ENCODE assay signal across 20 cellular contexts in the genomic region with DNA sequence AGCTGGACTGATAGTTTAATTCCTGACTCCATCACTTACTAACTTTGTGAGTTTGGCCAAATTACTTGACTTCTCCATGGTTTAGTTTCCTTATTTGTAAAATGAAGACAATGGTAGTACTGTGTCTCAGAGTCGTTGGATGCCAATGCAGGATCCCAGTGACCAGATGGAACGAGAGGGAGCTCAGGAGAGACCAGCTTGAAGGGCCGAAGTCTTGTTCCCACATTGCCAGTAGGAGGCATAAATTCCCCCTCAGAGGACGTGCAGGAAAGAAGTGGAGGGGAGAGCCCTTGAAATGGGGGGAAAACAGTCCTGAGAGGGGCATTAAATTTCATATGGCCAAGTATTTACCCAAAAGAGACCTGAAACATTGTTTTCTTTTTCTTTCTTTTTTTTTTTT. TPM values are rescaled to one million over a fixed set of nuclear protein-coding genes. Genes with fewer than 3 reads are reported as not detected.
DNase-seq lines count a peak whose midpoint lies in the region; ATAC-seq and TF ChIP-seq lines count a peak whose summit lies in the region.
"Had no signal": no experiment of that assay in that cellular context is flagged by ENCODE, and none has a peak within 500 bp of the region (broad histone marks: within the 10 kb centered on the region; RNA-seq: fewer than 3 reads in every experiment).

No MANE protein-coding gene starts in this region.

- H3K4me3 ChIP-seq in RWPE2 (ENCODE audit: severe bottlenecking) (no peak overlapping the region), esophagus (ENCODE audit: low read depth in 1 of 2, low read length in 2 of 2) (no peak overlapping the region), neural progenitor cell (no peak overlapping the region)
- H3K4me3 ChIP-seq: cardiac muscle cell, gastroesophageal sphincter, SJSA1, thyroid gland had no signal

- no peaks in the 10 kb centered on the region for H3F3A ChIP-seq in neural progenitor cell (ENCODE audit: low read depth)

- H3K9me3 Mint-ChIP-seq in neural progenitor cell: peaks cover 4% of the 10 kb centered on the region
- H3K9me3 Mint-ChIP-seq: effector memory CD8-positive, alpha-beta T cell; immature natural killer cell; memory B cell had no signal

- H3K79me2 ChIP-seq in neural progenitor cell (ENCODE audit: low read depth): no peaks in the 10 kb centered on the region

- no peak overlapping the region for H3K4me2 ChIP-seq in neural progenitor cell
- H3K4me2 ChIP-seq: KMS-11 had no signal

- DNase-seq in ACHN (peak; percentile 46), RWPE2 (ENCODE audit: low spot score) (no peak), neural progenitor cell (ENCODE audit: low spot score) (no peak), RPMI8226 (no peak), GM19240 (ENCODE audit: insufficient read length, low spot score) (no peak)
- DNase-seq: CD4-positive, alpha-beta memory T cell; effector memory CD8-positive, alpha-beta T cell; immature natural killer cell; NCI-H2227 treated with DMSO at 0.1 percent for 48 hours; stimulated activated CD4-positive, alpha-beta T cell treated with anti-CD3 and anti-CD28 coated beads, Interleukin-4, amount 100 ng/mL, for 4 hours; thyroid gland had no signal

- WGBS in esophagus, 2 donors: 64 to 71% methylated on average over 4 of the region's 4 CpGs

- no peaks in the 10 kb centered on the region for H4K20me1 ChIP-seq in neural progenitor cell (ENCODE audit: low read depth)

- in situ Hi-C loops in ACHN (cut with HindIII; ENCODE audit: low pct_ligation_motif_present, low pct_unique_long_range_greater_than_20kb, low sequenced_read_pairs): no loop called here

- H3K27ac ChIP-seq in RWPE2 (ENCODE audit: poor library complexity, severe bottlenecking) (peak overlapping the region; percentile 27), esophagus (ENCODE audit: low read depth in 2 of 2, low read length in 1 of 2) (peak overlapping the region; percentile 67 to 69), neural progenitor cell (no peak overlapping the region)
- H3K27ac ChIP-seq: cardiac muscle cell, gastroesophageal sphincter, KMS-11, SJSA1, thyroid gland had no signal

- H3K27me3 ChIP-seq in RWPE2 (ENCODE audit: insufficient read depth, poor library complexity, severe bottlenecking) (no peaks in the 10 kb centered on the region), esophagus (ENCODE audit: control insufficient read depth in 1 of 2, insufficient read depth in 2 of 2, low read length in 2 of 2) (no peaks in the 10 kb centered on the region), neural progenitor cell (no peaks in the 10 kb centered on the region)
- H3K27me3 ChIP-seq: cardiac muscle cell, SJSA1, thyroid gland had no signal

- H3K9ac ChIP-seq in neural progenitor cell: no peak overlapping the region
- H3K9ac ChIP-seq: KMS-11 had no signal

- no peaks in the 10 kb centered on the region for H3K36me3 Mint-ChIP-seq in neural progenitor cell
- H3K36me3 Mint-ChIP-seq: activated naive CD8-positive, alpha-beta T cell; CD4-positive, alpha-beta memory T cell; immature natural killer cell; memory B cell had no signal

- TF ChIP-seq CTCF in RWPE2 (IDR thresholded peaks at IDR 0.05; ENCODE audit: poor library complexity, severe bottlenecking) (no peak), neural progenitor cell (IDR thresholded peaks at IDR 0.05) (peak; percentile 13)

- H3K4me3 Mint-ChIP-seq in neural progenitor cell: no peak overlapping the region
- H3K4me3 Mint-ChIP-seq: activated naive CD8-positive, alpha-beta T cell; CD4-positive, alpha-beta memory T cell; effector memory CD8-positive, alpha-beta T cell; immature natural killer cell; memory B cell had no signal

- ATAC-seq in RWPE2 (ENCODE audit: low read depth): no peak
- no peak for ATAC-seq in GM19395 (IDR thresholded peaks at IDR 0.05; ENCODE audit: unreplicated experiment)
- no peak for ATAC-seq in HG02571 (IDR thresholded peaks at IDR 0.05; ENCODE audit: unreplicated experiment)
- ATAC-seq: effector memory CD8-positive, alpha-beta T cell; gastroesophageal sphincter had no signal

- no peak overlapping the region for H2AFZ ChIP-seq in neural progenitor cell (replicated peaks)

- H3K4me1 Mint-ChIP-seq in neural progenitor cell: no peaks in the 10 kb centered on the region
- H3K4me1 Mint-ChIP-seq: CD4-positive, alpha-beta memory T cell; memory B cell had no signal

- H3K4me1 ChIP-seq in RWPE2 (ENCODE audit: insufficient read depth, poor library complexity, severe bottlenecking): peaks cover 15% of the 10 kb centered on the region
- H3K4me1 ChIP-seq in esophagus (ENCODE audit: control insufficient read depth in 2 of 2, insufficient read depth in 2 of 2, low read length in 1 of 2): no peaks in the 10 kb centered on the region
- H3K4me1 ChIP-seq in neural progenitor cell: no peaks in the 10 kb centered on the region
- H3K4me1 ChIP-seq: gastroesophageal sphincter, thyroid gland had no signal

- peaks cover 1% of the 10 kb centered on the region for H3K27me3 Mint-ChIP-seq in neural progenitor cell (ENCODE audit: insufficient read depth, low read depth)

- H3K27ac Mint-ChIP-seq in neural progenitor cell: no peak overlapping the region
- H3K27ac Mint-ChIP-seq: activated naive CD8-positive, alpha-beta T cell; CD4-positive, alpha-beta memory T cell; effector memory CD8-positive, alpha-beta T cell; immature natural killer cell; memory B cell had no signal

- H3K9me3 ChIP-seq in RWPE2 (ENCODE audit: severe bottlenecking): no peaks in the 10 kb centered on the region
- H3K9me3 ChIP-seq in esophagus (ENCODE audit: control insufficient read depth in 2 of 2, insufficient read depth in 1 of 2, low read depth in 1 of 2, low read length in 1 of 2): no peaks in the 10 kb centered on the region
- no peaks in the 10 kb centered on the region for H3K9me3 ChIP-seq in neural progenitor cell (ENCODE audit: low read depth)
- H3K9me3 ChIP-seq: gastroesophageal sphincter, SJSA1, thyroid gland had no signal

- H3K36me3 ChIP-seq in RWPE2 (ENCODE audit: low read depth) (no peaks in the 10 kb centered on the region), esophagus (ENCODE audit: control insufficient read depth in 2 of 2, insufficient read depth in 2 of 2, low read length in 1 of 2) (no peaks in the 10 kb centered on the region), neural progenitor cell (no peaks in the 10 kb centered on the region)
- H3K36me3 ChIP-seq: cardiac muscle cell, gastroesophageal sphincter, SJSA1, thyroid gland had no signal

RNA-seq across cellular contexts. Expression of a gene that starts 2.1 kb away (rescaled TPM):
- polyA plus RNA-seq in esophagus: 1 to 10 TPM; 2.4 to 5.8 TPM
- total RNA-seq in neural progenitor cell (ENCODE audit: low replicate concordance): 0.03 TPM in 1 of 2 replicates, not detected in the other
- total RNA-seq: cardiac muscle cell; CD4-positive, alpha-beta memory T cell; SJSA1; thyroid gland had no signal
- polyA plus RNA-seq: cardiac muscle cell; CD4-positive, alpha-beta memory T cell; immature natural killer cell had no signal

RNA-seq across cellular contexts. Expression of a gene that starts 24.6 kb away (rescaled TPM):
- 1,000 to 10,000 TPM in 1 of 2 donors, 100 to 1,000 TPM in 1; 912 to 1,484 TPM for polyA plus RNA-seq in esophagus
- total RNA-seq in neural progenitor cell (ENCODE audit: low replicate concordance): not detected in 2 replicates
- total RNA-seq: cardiac muscle cell; CD4-positive, alpha-beta memory T cell; SJSA1; thyroid gland had no signal
- polyA plus RNA-seq: cardiac muscle cell; CD4-positive, alpha-beta memory T cell; immature natural killer cell had no signal
